In the genomic region with DNA sequence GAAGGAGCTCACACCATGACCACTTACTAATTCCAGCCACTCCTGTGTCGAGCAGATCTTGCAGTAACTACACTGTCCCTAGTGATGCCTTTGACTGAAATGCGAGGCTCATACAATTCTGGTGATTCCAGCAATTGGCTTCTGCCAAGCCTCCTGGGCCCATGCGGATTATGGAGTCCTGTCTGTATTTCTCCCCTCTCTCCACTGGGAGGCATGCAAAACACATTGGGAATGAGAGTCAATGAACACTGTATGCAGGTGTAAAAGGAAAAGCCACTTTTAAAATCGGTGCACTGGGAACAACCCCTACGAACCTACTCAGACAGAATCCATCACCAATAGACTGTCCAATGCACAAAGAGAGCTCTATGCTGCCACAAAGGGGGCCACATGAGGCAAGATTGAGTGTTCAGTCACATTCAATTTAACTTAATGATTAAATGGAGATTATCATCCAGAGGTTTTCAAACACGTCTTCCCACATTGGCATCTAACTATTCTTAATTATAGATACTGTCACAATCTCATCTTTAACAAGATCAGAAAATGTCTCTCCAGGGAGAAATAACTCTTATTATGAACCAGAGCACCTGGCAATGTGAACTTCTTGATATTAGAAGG, we compare ENCODE assay signal across 13 cellular contexts.
DNase-seq lines count a peak whose midpoint lies in the region; ATAC-seq, FAIRE-seq and TF ChIP-seq lines count a peak whose summit lies in the region.
"Had no signal": no experiment of that assay in that cellular context is flagged by ENCODE, and none has a peak within 500 bp of the region (broad histone marks: within the 10 kb centered on the region; RNA-seq: fewer than 3 reads in every experiment).

No MANE protein-coding gene starts in this region.

- TF ChIP-seq POLR2A in GM12892 (IDR thresholded peaks at IDR 0.05; ENCODE audit: low read depth, low read length) (no peak), GM12891 (IDR thresholded peaks at IDR 0.05; ENCODE audit: low read depth, low read length) (no peak)

- H3K27me3 ChIP-seq in psoas muscle (ENCODE audit: insufficient read depth in 3 of 3, low read length in 2 of 3) (no peaks in the 10 kb centered on the region), ascending aorta (no peaks in the 10 kb centered on the region)
- H3K27me3 ChIP-seq: tibial artery had no signal

- H3K4me1 ChIP-seq in psoas muscle (no peaks in the 10 kb centered on the region), ascending aorta (no peaks in the 10 kb centered on the region)
- H3K4me1 ChIP-seq: A549, tibial artery had no signal

- TF ChIP-seq CTCF in psoas muscle (IDR thresholded peaks at IDR 0.05): peak; percentile 14
- no peak for TF ChIP-seq CTCF in ascending aorta (IDR thresholded peaks at IDR 0.05)

- H3K9me3 ChIP-seq in psoas muscle (peaks cover 4% of the 10 kb centered on the region), ascending aorta (no peaks in the 10 kb centered on the region)
- H3K9me3 ChIP-seq: A549 had no signal

- intact Hi-C loops in psoas muscle (cut with DNase I): no loop called here
- intact Hi-C loops in ascending aorta (cut with DNase I): no loop called here

- H3K4me3 ChIP-seq in psoas muscle: no peak overlapping the region
- no peak overlapping the region for H3K4me3 ChIP-seq in ascending aorta
- H3K4me3 ChIP-seq: A549, tibial artery had no signal

- no peak for ATAC-seq in psoas muscle

- H3K36me3 ChIP-seq in psoas muscle (ENCODE audit: insufficient read depth in 1 of 2, low read depth in 1 of 2) (no peaks in the 10 kb centered on the region), ascending aorta (no peaks in the 10 kb centered on the region)
- H3K36me3 ChIP-seq: tibial artery had no signal

- no peak for FAIRE-seq in GM12892 (lab: Jason Lieb, UNC)
- FAIRE-seq in GM12891 (lab: Jason Lieb, UNC): no peak
- FAIRE-seq: A549 had no signal

- H3K27ac ChIP-seq in psoas muscle (no peak overlapping the region), ascending aorta (no peak overlapping the region)
- H3K27ac ChIP-seq: A549, tibial artery had no signal

- 14 to 20% (median 17%) methylated on average over 6 of the region's 6 CpGs for WGBS in psoas muscle, 3 donors

- peak; percentile 37 for DNase-seq in NCI-H1092 treated with DMSO at 0.1 percent for 48 hours (lab: John Stamatoyannopoulos, UW)
- no peak for DNase-seq in NCI-H1092 (lab: John Stamatoyannopoulos, UW)
- peak; percentile 5 for DNase-seq in NCI-H526 treated with DMSO at 0.1 percent for 48 hours (lab: John Stamatoyannopoulos, UW)
- peak; percentile 55 for DNase-seq in ecto neural progenitor cell (ENCODE audit: low spot score)
- DNase-seq in psoas muscle: no peak
- DNase-seq in ascending aorta (ENCODE audit: low spot score in 2 of 2): no peak
- no peak for DNase-seq in GM12892 (ENCODE audit: insufficient read length)
- DNase-seq in GM12891 (ENCODE audit: insufficient read length, low spot score): no peak
- DNase-seq: activated T-cell treated with anti-CD3 and anti-CD28 coated beads, Interleukin-2, amount 50 U/mL, for 24 hours; naive B cell; NCI-H1048; tibial artery had no signal

TF ChIP-seq in GM12891, 5 proteins besides CTCF, POLR2A, EP300 and RAD21:
- TF ChIP-seq POU2F2 (IDR thresholded peaks at IDR 0.05; ENCODE audit: low read depth, low read length) (no peak), TAF1 (IDR thresholded peaks at IDR 0.05; ENCODE audit: low read depth, low read length) (no peak), SPI1 (IDR thresholded peaks at IDR 0.05; ENCODE audit: low read depth, low read length) (no peak), PAX5 (IDR thresholded peaks at IDR 0.05; ENCODE audit: insufficient read depth, low read length, severe bottlenecking) (no peak), POLR2AphosphoS5 (IDR thresholded peaks at IDR 0.05; ENCODE audit: low read depth, low read length) (no peak)
TF ChIP-seq in GM12891: peak in this region for 0.

Comparison
In these comparisons a context has a peak if more than half of its experiments do, and no peak if none do; other contexts are left out.
1. DNase-seq: peak in NCI-H1092 treated with DMSO at 0.1 percent for 48 hours (single experiment), NCI-H526 treated with DMSO at 0.1 percent for 48 hours (single experiment) and ecto neural progenitor cell (single experiment); none in NCI-H1092 (single experiment), psoas muscle (0 of 2), ascending aorta (0 of 2), GM12892 (single experiment) and GM12891 (single experiment).